In the genomic region with DNA sequence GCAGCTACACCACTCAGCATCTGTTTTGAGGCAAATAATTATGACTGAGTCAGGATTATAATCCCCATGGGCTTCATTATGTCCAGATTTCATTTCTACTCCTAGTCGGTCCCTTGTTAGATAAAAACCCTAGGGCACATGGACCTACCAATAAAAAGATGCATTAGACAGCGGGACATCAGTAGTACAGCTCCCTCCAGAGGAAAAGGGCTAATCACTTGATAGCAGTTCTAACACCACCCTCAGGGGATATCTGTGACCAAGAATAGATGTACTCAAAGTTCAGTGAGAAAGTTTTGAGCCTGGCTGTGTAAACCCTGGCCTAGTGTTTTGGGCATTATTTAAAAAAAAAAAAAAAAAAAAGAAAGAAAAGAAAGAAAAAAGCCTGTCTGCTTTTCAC, we compare ENCODE assay signal across 34 cellular contexts. TPM values are rescaled to one million over a fixed set of nuclear protein-coding genes. Genes with fewer than 3 reads are reported as not detected.
"Had no signal": no experiment of that assay in that cellular context is flagged by ENCODE, and none has a peak within 500 bp of the region (broad histone marks: within the 10 kb centered on the region; RNA-seq: fewer than 3 reads in every experiment).

No MANE protein-coding gene starts in this region.

- H3K4me1 ChIP-seq: gastrocnemius medialis, parathyroid adenoma, psoas muscle, sigmoid colon, testis, tibial artery, upper lobe of left lung had no signal

- H3K9me3 Mint-ChIP-seq: effector memory CD8-positive, alpha-beta T cell; memory B cell; natural killer cell treated with Interleukin-12 subunit alpha and Interleukin-12 subunit beta and Interleukin-15 and Interleukin-18, amount 100 ng/mL, for 72 hours; neural crest cell; stimulated activated effector memory CD8-positive, alpha-beta T cell treated with anti-CD3 and anti-CD28 coated beads, Interleukin-12 subunit alpha, Interleukin-12 subunit beta, amount 100 ng/mL, for 72 hours had no signal

- H3K9me3 ChIP-seq: gastrocnemius medialis, neutrophil, psoas muscle, sigmoid colon, testis, tibial artery, upper lobe of left lung had no signal

- H3K27ac ChIP-seq: epithelial cell of prostate, gastrocnemius medialis, neutrophil, parathyroid adenoma, psoas muscle, sigmoid colon, testis, tibial artery, upper lobe of left lung had no signal

- H3K4me3 Mint-ChIP-seq: effector memory CD8-positive, alpha-beta T cell; memory B cell; natural killer cell treated with Interleukin-12 subunit alpha and Interleukin-12 subunit beta and Interleukin-15 and Interleukin-18, amount 100 ng/mL, for 72 hours; neural crest cell; stimulated activated effector memory CD8-positive, alpha-beta T cell treated with anti-CD3 and anti-CD28 coated beads, Interleukin-12 subunit alpha, Interleukin-12 subunit beta, amount 100 ng/mL, for 72 hours had no signal

- H3K4me3 ChIP-seq: gastrocnemius medialis, lung, psoas muscle, sigmoid colon, testis, tibial artery, upper lobe of left lung had no signal

- H3K4me1 Mint-ChIP-seq: memory B cell; stimulated activated effector memory CD8-positive, alpha-beta T cell treated with anti-CD3 and anti-CD28 coated beads, Interleukin-12 subunit alpha, Interleukin-12 subunit beta, amount 100 ng/mL, for 72 hours had no signal

- H3K36me3 Mint-ChIP-seq: memory B cell; natural killer cell treated with Interleukin-12 subunit alpha and Interleukin-12 subunit beta and Interleukin-15 and Interleukin-18, amount 100 ng/mL, for 72 hours; stimulated activated effector memory CD8-positive, alpha-beta T cell treated with anti-CD3 and anti-CD28 coated beads, Interleukin-12 subunit alpha, Interleukin-12 subunit beta, amount 100 ng/mL, for 72 hours had no signal

- H3K27me3 ChIP-seq: gastrocnemius medialis, sigmoid colon, testis, upper lobe of left lung had no signal

- H3K79me2 ChIP-seq: parathyroid adenoma had no signal

- H2AFZ ChIP-seq: parathyroid adenoma had no signal

- H3K36me3 ChIP-seq: gastrocnemius medialis, neutrophil, sigmoid colon, tibial artery, upper lobe of left lung had no signal

- DNase-seq: cerebellar nuclear complex; cortex of kidney; effector memory CD8-positive, alpha-beta T cell; gastrocnemius medialis; head of caudate nucleus; kidney; psoas muscle; right cardiac atrium; sigmoid colon; stimulated activated CD4-positive, alpha-beta T cell treated with anti-CD3 and anti-CD28 coated beads, Interleukin-2, amount 100 ng/mL, for 24 hours; stimulated activated CD4-positive, alpha-beta T cell treated with anti-CD3 and anti-CD28 coated beads, Interleukin-4, amount 100 ng/mL, for 24 hours; stimulated activated naive CD4-positive, alpha-beta T cell treated with Interleukin-2 at 50 U/mL for 16 hours; substantia nigra; testis; tibial artery; upper lobe of left lung had no signal

- H3K9ac ChIP-seq: parathyroid adenoma had no signal

- H3K27ac Mint-ChIP-seq: effector memory CD8-positive, alpha-beta T cell; memory B cell; natural killer cell treated with Interleukin-12 subunit alpha and Interleukin-12 subunit beta and Interleukin-15 and Interleukin-18, amount 100 ng/mL, for 72 hours; stimulated activated effector memory CD8-positive, alpha-beta T cell treated with anti-CD3 and anti-CD28 coated beads, Interleukin-12 subunit alpha, Interleukin-12 subunit beta, amount 100 ng/mL, for 72 hours had no signal

RNA-seq across cellular contexts. Expression of a gene that starts 10.0 kb away (rescaled TPM):
- total RNA-seq: dermis microvascular lymphatic vessel endothelial cell; esophagus mucosa; fibroblast of lung; gastrocnemius medialis; glomerular endothelial cell; left lobe of liver; liver; lung; mononuclear cell; natural killer cell treated with Interleukin-12 subunit alpha and Interleukin-12 subunit beta and Interleukin-15 and Interleukin-18, amount 100 ng/mL, for 72 hours; neural crest cell; osteoblast; psoas muscle; renal cortical epithelial cell; right cardiac atrium; sigmoid colon; skeletal muscle tissue; upper lobe of left lung had no signal
- polyA plus RNA-seq: fibroblast of lung, liver, lung, psoas muscle, right cardiac atrium, sigmoid colon had no signal
